1 cellular context compared by ENCODE assay signal in the genomic region with DNA sequence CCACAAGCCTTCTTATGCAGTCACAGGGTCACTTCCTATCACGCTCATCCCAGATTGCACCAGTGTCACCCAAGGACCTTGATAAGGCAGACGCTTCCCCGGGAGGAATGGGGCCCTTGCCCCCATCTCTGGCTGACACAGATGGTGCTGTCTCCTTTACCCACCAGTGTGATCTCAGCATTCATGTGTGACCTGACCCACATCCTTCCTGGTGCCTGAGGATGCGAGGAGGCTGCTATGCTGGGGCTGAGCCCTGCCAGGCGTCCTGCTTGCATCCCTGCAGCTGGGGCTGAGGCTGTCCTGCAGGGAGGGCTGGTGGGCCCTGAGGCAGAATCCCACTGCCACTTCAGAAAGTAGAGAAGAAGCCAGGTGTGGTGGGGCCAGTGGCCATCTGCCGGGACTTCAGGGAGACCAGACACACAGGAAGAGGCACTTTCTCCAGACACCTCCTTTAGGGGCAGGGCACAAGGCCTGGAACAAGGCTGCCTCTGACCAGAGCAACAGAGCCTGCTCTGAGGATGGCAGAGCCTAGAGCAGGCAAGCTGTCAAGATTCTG.
TF ChIP-seq lines count a peak whose summit lies in the region.

No MANE protein-coding gene starts in this region.

TF ChIP-seq in HepG2, 621 proteins besides CTCF, POLR2A, EP300 and RAD21:
- TF ChIP-seq ZNF556 (CRISPR knock-in tag; IDR thresholded peaks at IDR 0.05; ENCODE audit: borderline replicate concordance) (no peak), TRIM24 (CRISPR knock-in tag; IDR thresholded peaks at IDR 0.05) (no peak), TOPORS (CRISPR knock-in tag; IDR thresholded peaks at IDR 0.05) (no peak)
